Comparison of ENCODE assay signal across 8 cellular contexts in the genomic region with DNA sequence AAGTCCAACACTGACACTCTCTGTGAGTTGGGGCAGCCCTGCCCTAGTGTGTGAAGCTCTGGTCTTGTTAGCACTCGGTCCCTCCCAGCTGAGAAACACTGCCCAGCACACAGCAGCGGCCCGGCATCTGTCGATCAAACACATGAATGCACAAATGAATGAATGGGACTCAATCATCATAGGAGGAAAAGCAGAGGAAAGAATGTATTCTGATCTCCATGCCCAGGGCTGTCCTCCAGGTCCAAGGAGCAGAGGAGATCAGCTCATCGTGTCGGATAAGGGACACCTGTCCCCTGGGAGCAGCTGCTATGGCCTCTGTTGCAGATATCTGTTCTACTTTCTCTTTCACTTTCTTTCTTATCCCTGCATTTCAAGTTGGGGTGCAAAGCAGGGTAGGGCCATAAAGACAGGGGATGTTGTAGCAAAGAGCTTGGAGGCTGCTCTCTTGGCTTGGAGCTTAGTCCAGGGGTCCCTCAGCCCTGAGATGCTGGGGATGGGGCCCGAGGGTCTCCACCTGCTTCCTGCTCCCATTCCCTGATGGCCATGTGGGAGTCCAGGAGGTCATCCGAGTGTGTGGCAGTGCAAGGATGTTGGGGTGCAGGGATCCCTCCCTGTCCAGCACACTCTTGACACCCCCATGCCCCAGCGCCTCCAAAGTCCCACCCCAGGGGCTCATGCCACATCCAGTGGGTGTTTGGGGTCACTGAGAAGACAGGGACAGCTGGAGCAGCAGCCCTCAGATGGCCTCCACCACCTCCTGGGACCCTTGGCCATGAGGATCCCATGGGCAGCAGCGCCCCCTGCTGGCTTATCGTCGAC.
DNase-seq lines count a peak whose midpoint lies in the region; ATAC-seq and TF ChIP-seq lines count a peak whose summit lies in the region.

No MANE protein-coding gene starts in this region.

- no peak overlapping the region for H3K9ac ChIP-seq in Loucy (ENCODE audit: low read depth, low read length, poor library complexity, severe bottlenecking)

- H3K9me3 ChIP-seq in Loucy (ENCODE audit: insufficient read depth, low read depth, low read length), result no peaks in the 10 kb centered on the region

- no peaks in the 10 kb centered on the region for H3K9me3 Mint-ChIP-seq in activated T-cell treated with anti-CD3 and anti-CD28 coated beads, Interleukin-2, amount 50 U/mL, for 4 hours

- no peaks in the 10 kb centered on the region for H3K79me2 ChIP-seq in Loucy (ENCODE audit: insufficient read depth, low read length)

- no peaks in the 10 kb centered on the region for H3K27me3 ChIP-seq in Loucy (ENCODE audit: insufficient read depth, low read length, poor library complexity, severe bottlenecking)

- no peak; the same call in 1 of the 2 replicates for TF ChIP-seq CTCF in Loucy (conservative IDR thresholded peaks at IDR 0.05; ENCODE audit: low read length)

- no peak for ATAC-seq in activated T-cell treated with anti-CD3 and anti-CD28 coated beads, Interleukin-2, amount 50 U/mL, for 4 hours

- no peaks in the 10 kb centered on the region for H3K9me2 ChIP-seq in Loucy (replicated peaks; ENCODE audit: low read depth, low read length)

- H3K27me3 Mint-ChIP-seq in activated T-cell treated with anti-CD3 and anti-CD28 coated beads, Interleukin-2, amount 50 U/mL, for 4 hours (ENCODE audit: low read depth), result peaks cover 1% of the 10 kb centered on the region

- peak overlapping the region; percentile 71 for H2AFZ ChIP-seq in Loucy (ENCODE audit: low read length)

- peaks cover 66% of the 10 kb centered on the region for H3K4me1 Mint-ChIP-seq in activated T-cell treated with anti-CD3 and anti-CD28 coated beads, Interleukin-2, amount 50 U/mL, for 4 hours (ENCODE audit: low read depth)

- no peaks in the 10 kb centered on the region for H3K36me3 Mint-ChIP-seq in activated T-cell treated with anti-CD3 and anti-CD28 coated beads, Interleukin-2, amount 50 U/mL, for 4 hours (ENCODE audit: insufficient read depth)

- peak overlapping the region; percentile 58 for H3K4me2 ChIP-seq in Loucy (ENCODE audit: low read depth, low read length, poor library complexity, severe bottlenecking)

- H3K4me1 ChIP-seq in Loucy (ENCODE audit: insufficient read depth, low read length, poor library complexity, severe bottlenecking), result no peaks in the 10 kb centered on the region

- H4K20me1 ChIP-seq in Loucy (ENCODE audit: insufficient read depth, low read length, poor library complexity, severe bottlenecking), result no peaks in the 10 kb centered on the region

- DNase-seq in COLO668 (lab: John Stamatoyannopoulos, UW; ENCODE audit: unreplicated experiment), result peak; percentile 12
- DNase-seq in activated T-cell treated with anti-CD3 and anti-CD28 coated beads, Interleukin-2, amount 50 U/mL, for 4 hours, result peak; percentile 53
- DNase-seq in iPS-NIHi11 (ENCODE audit: low spot score), result peak; percentile 97
- peak; percentile 27 for DNase-seq in stimulated activated CD8-positive, alpha-beta memory T cell treated with anti-CD3 and anti-CD28 coated beads, Interleukin-7, amount 100 ng/mL, for 24 hours (ENCODE audit: low read depth)
- no peak for DNase-seq in SHP77 (lab: John Stamatoyannopoulos, UW)
- DNase-seq in NCI-H446 (lab: John Stamatoyannopoulos, UW), result no peak
- DNase-seq in NCI-H187 treated with DMSO at 0.1 percent for 48 hours (lab: John Stamatoyannopoulos, UW), result no peak

- no peaks in the 10 kb centered on the region for H3K36me3 ChIP-seq in Loucy (ENCODE audit: insufficient read depth, low read length)

- peak overlapping the region; percentile 42 for H3K4me3 ChIP-seq in Loucy (ENCODE audit: low read length, poor library complexity, severe bottlenecking)

- H3F3A ChIP-seq in Loucy (ENCODE audit: low read depth), result no peaks in the 10 kb centered on the region

- H3K4me3 Mint-ChIP-seq in activated T-cell treated with anti-CD3 and anti-CD28 coated beads, Interleukin-2, amount 50 U/mL, for 4 hours, result peak overlapping the region; percentile 2

Comparison
In these comparisons a context has a peak if more than half of its experiments do, and no peak if none do; other contexts are left out.
1. DNase-seq: peak in COLO668 (single experiment), activated T-cell treated with anti-CD3 and anti-CD28 coated beads, Interleukin-2, amount 50 U/mL, for 4 hours (single experiment), iPS-NIHi11 (single experiment) and stimulated activated CD8-positive, alpha-beta memory T cell treated with anti-CD3 and anti-CD28 coated beads, Interleukin-7, amount 100 ng/mL, for 24 hours (single experiment); none in SHP77 (0 of 2), NCI-H446 (0 of 2) and NCI-H187 treated with DMSO at 0.1 percent for 48 hours (single experiment).